ENCODE assay signal across 11 cellular contexts in the genomic region with DNA sequence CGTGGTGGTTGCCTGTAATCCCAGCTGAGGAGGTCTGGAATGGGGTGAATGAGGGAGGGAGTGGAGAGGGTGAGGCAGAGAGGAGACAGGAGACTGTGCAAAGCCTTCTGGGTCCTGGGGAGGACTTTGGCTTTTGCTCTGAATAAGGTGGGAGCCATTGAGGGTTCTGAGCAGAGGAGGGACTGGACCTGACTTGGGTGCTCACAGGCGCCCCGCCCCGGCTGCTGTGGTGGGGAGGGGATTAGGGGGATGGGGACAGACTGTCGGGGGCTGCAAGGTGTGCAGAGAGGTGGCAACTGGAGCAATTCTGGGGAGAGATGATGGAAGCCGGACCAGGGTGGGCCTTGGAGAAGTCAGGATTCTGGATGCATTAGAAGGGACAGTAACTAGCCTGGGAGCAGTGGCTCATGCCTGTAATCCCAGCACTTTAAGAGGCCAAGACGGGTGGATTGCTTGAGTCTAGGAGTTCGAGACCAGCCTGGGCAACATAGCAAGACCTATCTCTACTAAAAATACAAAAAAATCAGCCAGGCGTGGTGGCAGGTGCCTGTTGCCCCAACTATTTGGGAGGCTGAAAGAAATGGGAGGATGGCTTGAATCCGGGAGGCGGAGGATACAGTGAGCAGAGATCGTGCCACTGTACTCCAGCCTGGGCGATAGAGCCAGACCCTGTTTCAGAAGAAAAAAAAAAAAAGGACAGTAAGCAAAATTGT. TPM values are rescaled to one million over a fixed set of nuclear protein-coding genes. Genes with fewer than 3 reads are reported as not detected.
DNase-seq lines count a peak whose midpoint lies in the region; ATAC-seq, FAIRE-seq and TF ChIP-seq lines count a peak whose summit lies in the region.
"Had no signal": no experiment of that assay in that cellular context is flagged by ENCODE, and none has a peak within 500 bp of the region (broad histone marks: within the 10 kb centered on the region; RNA-seq: fewer than 3 reads in every experiment).

No MANE protein-coding gene starts in this region.

- no peaks in the 10 kb centered on the region for H3K36me3 ChIP-seq in skeletal muscle tissue (ENCODE audit: control insufficient read depth in 3 of 3, insufficient read depth in 3 of 3, low read length in 3 of 3)

- POLR2A ChIA-PET in WTC11 (lab: Charles Lee) = interaction anchor here (1.6 to 2.3 kb wide), 3 partner anchors 14 to 64 kb away, joined by 6 to 26 read pairs (median 10); no protein-coding TSS in a partner anchor

- H3K4me1 ChIP-seq in foreskin keratinocyte (peaks cover 5% of the 10 kb centered on the region), skeletal muscle tissue (ENCODE audit: control insufficient read depth in 3 of 3, insufficient read depth in 3 of 3, low read length in 3 of 3) (peaks cover 7 to 16% (median 12%) of the 10 kb centered on the region in 3 donors)

- peak; percentile 31 for FAIRE-seq in GM12891 (lab: Jason Lieb, UNC)
- FAIRE-seq: colon, islet of Langerhans had no signal

- peak overlapping the region; percentile 75; the same call in 1 of the 2 replicates for H3K4me3 Mint-ChIP-seq in WTC11

- H3K4me1 Mint-ChIP-seq in WTC11 = peaks cover 8% of the 10 kb centered on the region

- H3K4me3 ChIP-seq in skeletal muscle tissue (ENCODE audit: low read length in 3 of 3) = no peak overlapping the region

- TF ChIP-seq POLR2A in GM12891 (IDR thresholded peaks at IDR 0.05; ENCODE audit: low read depth, low read length) = no peak

- TF ChIP-seq CTCF in WTC11 (IDR thresholded peaks at IDR 0.05) (no peak), foreskin keratinocyte (conservative IDR thresholded peaks at IDR 0.05) (no peak)

- H3K27ac Mint-ChIP-seq in WTC11 = no peak overlapping the region

- H3K9me3 ChIP-seq in skeletal muscle tissue (ENCODE audit: control insufficient read depth in 3 of 3, low read length in 3 of 3) = no peaks in the 10 kb centered on the region

- DNase-seq in GM12891 (ENCODE audit: insufficient read length, low spot score) = no peak
- no peak for DNase-seq in WTC11 (ENCODE audit: low spot score)
- DNase-seq in foreskin keratinocyte = no peak
- DNase-seq in sciatic nerve (ENCODE audit: low spot score) = no peak
- no peak for DNase-seq in substantia nigra (lab: John Stamatoyannopoulos, UW)
- DNase-seq: NCI-H226 had no signal

- H3K9ac ChIP-seq in skeletal muscle tissue (ENCODE audit: low read depth in 1 of 3, low read length in 3 of 3) = peak overlapping the region in 1 of 3 donors; percentile 33

- H3K27me3 Mint-ChIP-seq in WTC11 (ENCODE audit: low read depth) = peaks cover 32% of the 10 kb centered on the region

- H3K36me3 Mint-ChIP-seq in WTC11 = no peaks in the 10 kb centered on the region

- no peaks in the 10 kb centered on the region for H3K9me3 Mint-ChIP-seq in WTC11

- ATAC-seq in WTC11 (no peak), foreskin keratinocyte (no peak), GM18870 (IDR thresholded peaks at IDR 0.05; ENCODE audit: unreplicated experiment) (no peak), HG02884 (IDR thresholded peaks at IDR 0.05; ENCODE audit: unreplicated experiment) (no peak), sciatic nerve (no peak)

- CTCF ChIA-PET in WTC11 (lab: Charles Lee) = interaction anchor here (0.6 to 7.4 kb wide), 24 partner anchors 9 to 432 kb away, joined by 3 to 80 read pairs (median 14); a partner anchor contains a TSS

- H3K27me3 ChIP-seq in foreskin keratinocyte (peaks cover 4% of the 10 kb centered on the region), skeletal muscle tissue (ENCODE audit: control insufficient read depth in 3 of 3, insufficient read depth in 3 of 3, low read length in 3 of 3) (peaks cover 0 to 11% (median 0%) of the 10 kb centered on the region in 3 donors)

- H3K27ac ChIP-seq in foreskin keratinocyte (peak overlapping the region; percentile 97), skeletal muscle tissue (ENCODE audit: low read depth, low read length) (peak overlapping the region; percentile 87), substantia nigra (ENCODE audit: low read depth, low read length, poor library complexity, severe bottlenecking) (no peak overlapping the region)

- intact Hi-C loops in sciatic nerve (cut with DNase I) = loop anchor here (10.0 kb wide), 1 partner anchor 266 kb away; no protein-coding TSS in a partner anchor

TF ChIP-seq in GM12891, 5 proteins besides CTCF, POLR2A, EP300 and RAD21:
- TF ChIP-seq PAX5 (IDR thresholded peaks at IDR 0.05; ENCODE audit: insufficient read depth, low read length, severe bottlenecking) = no peak
- TF ChIP-seq POU2F2 (IDR thresholded peaks at IDR 0.05; ENCODE audit: low read depth, low read length) = no peak
- TF ChIP-seq SPI1 (IDR thresholded peaks at IDR 0.05; ENCODE audit: low read depth, low read length) = no peak
- no peak for TF ChIP-seq TAF1 (IDR thresholded peaks at IDR 0.05; ENCODE audit: low read depth, low read length)

TF ChIP-seq in WTC11, 78 proteins besides CTCF, POLR2A, EP300 and RAD21:
- TF ChIP-seq ELF4 (CRISPR knock-in tag; IDR thresholded peaks at IDR 0.05; ENCODE audit: low read depth) (no peak), ESRRA (CRISPR knock-in tag; IDR thresholded peaks at IDR 0.05; ENCODE audit: borderline replicate concordance) (no peak), ZNF121 (CRISPR knock-in tag; IDR thresholded peaks at IDR 0.05) (peak; percentile 41; the same call in 1 of the 2 replicates), NFE2L1 (CRISPR knock-in tag; IDR thresholded peaks at IDR 0.05) (no peak), NR2C2 (CRISPR knock-in tag; IDR thresholded peaks at IDR 0.05) (no peak)

RNA-seq across cellular contexts. Expression of a gene that starts 16.1 kb away (rescaled TPM):
- polyA plus RNA-seq in GM12891 (2012; ENCODE audit: low read depth, missing spikeins) = 2.0 TPM
- total RNA-seq in WTC11 (2021) (0.66 to 1.1 TPM (median 0.71 TPM) in 3 replicates), foreskin keratinocyte (0.56 and 1.2 TPM in 2 replicates), skeletal muscle tissue (not detected), sciatic nerve (1.4 TPM)
- 0.64 and 1.3 TPM in 2 replicates for polyA plus RNA-seq in foreskin keratinocyte

RNA-seq across cellular contexts. Expression of a gene that starts 45.1 kb away (rescaled TPM):
- polyA plus RNA-seq in GM12891 (2012; ENCODE audit: low read depth, missing spikeins) = 0.56 TPM
- total RNA-seq in WTC11 (2021) (5.0 to 7.2 TPM (median 6.4 TPM) in 3 replicates), foreskin keratinocyte (0.68 and 0.78 TPM in 2 replicates), skeletal muscle tissue (1.6 TPM), sciatic nerve (3.4 TPM)
- polyA plus RNA-seq in foreskin keratinocyte = 0.33 and 0.58 TPM in 2 replicates

RNA-seq across cellular contexts. Expression of a gene that starts 45.2 kb away (rescaled TPM):
- polyA plus RNA-seq in GM12891 (2012; ENCODE audit: low read depth, missing spikeins) = 11.5 TPM
- 36.6 to 44.2 TPM (median 42.2 TPM) in 3 replicates for total RNA-seq in WTC11 (2021)
- total RNA-seq in foreskin keratinocyte = 28.9 and 29.0 TPM in 2 replicates
- polyA plus RNA-seq in foreskin keratinocyte = 25.9 and 27.9 TPM in 2 replicates
- total RNA-seq in skeletal muscle tissue = 2.1 TPM
- 45.3 TPM for total RNA-seq in sciatic nerve
